In the genomic region with DNA sequence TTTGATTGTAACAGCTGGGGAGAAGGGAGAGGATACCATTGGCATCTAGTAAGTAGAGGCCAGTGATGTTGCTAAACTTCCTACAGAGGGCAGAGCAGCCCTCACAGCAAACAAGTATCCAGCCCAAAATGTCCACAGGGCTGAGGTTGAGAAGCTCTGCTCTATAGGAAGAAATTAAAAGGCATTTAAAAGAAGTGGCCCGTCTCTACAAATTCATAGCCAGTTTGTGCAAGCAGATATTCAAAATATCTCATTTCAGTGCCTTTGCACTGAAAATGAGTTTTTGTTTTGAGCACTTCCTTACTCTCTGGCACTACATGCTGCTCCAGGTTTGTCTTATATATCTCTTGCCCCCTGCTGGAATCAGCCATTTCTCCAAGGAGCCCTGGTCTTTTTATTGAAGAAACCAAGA, we compare ENCODE assay signal across 8 cellular contexts.
A peak's percentile ranks its signal among the peaks of the same experiment; 100 is the strongest.
DNase-seq lines count a peak whose midpoint lies in the region; ATAC-seq and TF ChIP-seq lines count a peak whose summit lies in the region.

No MANE protein-coding gene starts in this region.

- peak; percentile 82 for DNase-seq in DMS 273 (lab: John Stamatoyannopoulos, UW; ENCODE audit: unreplicated experiment)
- peak; percentile 18 for DNase-seq in Panc1 (ENCODE audit: low read depth, low spot score)
- peak; percentile 78 for DNase-seq in fibroblast of the aortic adventitia (ENCODE audit: low read depth)
- DNase-seq in psoas muscle = no peak
- no peak for DNase-seq in naive thymus-derived CD8-positive, alpha-beta T cell
- no peak for DNase-seq in T1000 (lab: John Stamatoyannopoulos, UW)
- DNase-seq in MV-4-11 (lab: John Stamatoyannopoulos, UW) = no peak

- no peaks in the 10 kb centered on the region for H3K9me3 ChIP-seq in Panc1 (ENCODE audit: control insufficient read depth, insufficient read depth, low read depth, low read length)
- no peaks in the 10 kb centered on the region for H3K9me3 ChIP-seq in psoas muscle

- H3K4me1 ChIP-seq in Panc1 (ENCODE audit: control insufficient read depth, insufficient read depth, low read length) = no peaks in the 10 kb centered on the region
- H3K4me1 ChIP-seq in psoas muscle = no peaks in the 10 kb centered on the region

- no peaks in the 10 kb centered on the region for H3K27me3 Mint-ChIP-seq in naive thymus-derived CD8-positive, alpha-beta T cell

- in situ Hi-C loops in Panc1 (cut with HindIII; ENCODE audit: low pct_unique_long_range_greater_than_20kb, low sequenced_read_pairs) = no loop called here

- H3K9me3 Mint-ChIP-seq in naive thymus-derived CD8-positive, alpha-beta T cell = peaks cover 0 to 3% (median 0%) of the 10 kb centered on the region in 9 donors

- H3K36me3 ChIP-seq in Panc1 (ENCODE audit: control insufficient read depth, insufficient read depth, low read length) (no peaks in the 10 kb centered on the region), psoas muscle (ENCODE audit: insufficient read depth in 1 of 2, low read depth in 1 of 2) (no peaks in the 10 kb centered on the region)

- H3K4me3 Mint-ChIP-seq in naive thymus-derived CD8-positive, alpha-beta T cell = no peak overlapping the region

- intact Hi-C loops in Panc1 (cut with micrococcal nuclease; ENCODE audit: unreplicated experiment) = loop anchor here (10.0 kb wide), 1 partner anchor 435 kb away; no protein-coding TSS in a partner anchor
- intact Hi-C loops in psoas muscle (cut with DNase I) = loop anchor here in 1 of 2 donors (10.0 kb wide), 2 partner anchors 255 to 435 kb away; no protein-coding TSS in a partner anchor

- CTCF ChIA-PET in Panc1 (lab: Charles Lee) = interaction anchor here (1.1 kb wide), 1 partner anchor 434 kb away, joined by 3 read pairs; no protein-coding TSS in a partner anchor

- no peaks in the 10 kb centered on the region for H3K27me3 ChIP-seq in Panc1 (ENCODE audit: control insufficient read depth, insufficient read depth, low read length)
- no peaks in the 10 kb centered on the region for H3K27me3 ChIP-seq in psoas muscle (ENCODE audit: insufficient read depth in 3 of 3, low read length in 2 of 3)

- H3K4me3 ChIP-seq in Panc1 (ENCODE audit: low read depth in 2 of 2, low read length in 2 of 2) (no peak overlapping the region), fibroblast of the aortic adventitia (ENCODE audit: low read depth, low read length) (no peak overlapping the region), psoas muscle (no peak overlapping the region)

- H3K27ac ChIP-seq in Panc1 (ENCODE audit: low read length) (no peak overlapping the region), psoas muscle (no peak overlapping the region)

- no peak overlapping the region for H3K27ac Mint-ChIP-seq in naive thymus-derived CD8-positive, alpha-beta T cell

- WGBS in psoas muscle, 3 donors = 33 to 46% (median 38%) methylated on average over 1 of the region's 1 CpG

- BruUV-seq in Panc1 (replicated peaks; lab: Mats Ljungman, UMichigan) = no TSS peak

- TF ChIP-seq CTCF in Panc1 (IDR thresholded peaks at IDR 0.05) = peak; percentile 69
- peak; percentile 70 for TF ChIP-seq CTCF in fibroblast of the aortic adventitia (IDR thresholded peaks at IDR 0.05; ENCODE audit: insufficient read depth, low read length)
- peak; percentile 55 for TF ChIP-seq CTCF in psoas muscle (IDR thresholded peaks at IDR 0.05)

- peak; percentile 64 for ATAC-seq in HG02884 (IDR thresholded peaks at IDR 0.05; ENCODE audit: unreplicated experiment)
- peak; percentile 89 for ATAC-seq in Panc1
- ATAC-seq in psoas muscle = peak; percentile 68 to 94 (median 80)
- ATAC-seq in naive thymus-derived CD8-positive, alpha-beta T cell = no peak

- peaks cover 0 to 8% (median 0%) of the 10 kb centered on the region in 3 donors for H3K36me3 Mint-ChIP-seq in naive thymus-derived CD8-positive, alpha-beta T cell

- POLR2A ChIA-PET in Panc1 (lab: Charles Lee) = no interaction called here
- POLR2A ChIA-PET in naive thymus-derived CD8-positive, alpha-beta T cell (lab: Charles Lee) = interaction anchor here (0.7 kb wide), 1 partner anchor 443 kb away, joined by 3 read pairs; no protein-coding TSS in a partner anchor

- H3K4me1 Mint-ChIP-seq in naive thymus-derived CD8-positive, alpha-beta T cell = no peaks in the 10 kb centered on the region

Comparison
In these comparisons a context has a peak if more than half of its experiments do, and no peak if none do; other contexts are left out.
1. DNase-seq: peak in DMS 273 (single experiment), Panc1 (single experiment) and fibroblast of the aortic adventitia (single experiment); none in psoas muscle (0 of 2), naive thymus-derived CD8-positive, alpha-beta T cell (0 of 10), T1000 (single experiment) and MV-4-11 (single experiment).
2. ATAC-seq: peak in HG02884 (single experiment), Panc1 (single experiment) and psoas muscle (4 of 4); none in naive thymus-derived CD8-positive, alpha-beta T cell (0 of 2).
3. Peak in every context shown above with its lines, with median percentiles within 50 percentile points of each other: CTCF ChIP-seq.